Comparison of ENCODE assay signal across 20 cellular contexts in genomic region chr12:27477049-27477448, GRCh38. TPM values are rescaled to one million over a fixed set of nuclear protein-coding genes. Genes with fewer than 3 reads are reported as not detected.
DNase-seq lines count a peak whose midpoint lies in the region; ATAC-seq, FAIRE-seq and TF ChIP-seq lines count a peak whose summit lies in the region.
"Had no signal": no experiment of that assay in that cellular context is flagged by ENCODE, and none has a peak within 500 bp of the region (broad histone marks: within the 10 kb centered on the region; RNA-seq: fewer than 3 reads in every experiment).

No MANE protein-coding gene starts in this region.

- H3K4me3 ChIP-seq in HCT116 (replicated peaks in 1 of 2; ENCODE audit: low read depth in 1 of 2, low read length in 2 of 2) (no peak overlapping the region), HEK293 (ENCODE audit: low read depth, low read length) (no peak overlapping the region), adipocyte (ENCODE audit: low read length) (peak overlapping the region; percentile 34), K562 (no peak overlapping the region)
- H3K4me3 ChIP-seq: GM23338 had no signal

- H3K27ac ChIP-seq in HCT116 (ENCODE audit: low read depth, low read length): no peak overlapping the region
- H3K27ac ChIP-seq in HEK293 (ENCODE audit: extremely low read depth, low read depth, low read length): no peak overlapping the region
- no peak overlapping the region for H3K27ac ChIP-seq in K562 (ENCODE audit: extremely low read depth, low read depth, low read length)

- intact Hi-C loops in HCT116 (cut with micrococcal nuclease): no loop called here
- intact Hi-C loops in K562 (cut with micrococcal nuclease): no loop called here

- no peak for TF ChIP-seq EP300 in K562 (IDR thresholded peaks at IDR 0.05; ENCODE audit: low read length)

- POLR2A ChIA-PET in HCT116 (lab: Charles Lee): no interaction called here
- POLR2A ChIA-PET in HEK293 (lab: Yijun Ruan, JAX): no interaction called here
- POLR2A ChIA-PET in K562 (lab: Yijun Ruan, JAX): no interaction called here

- no peak for DNase-seq in HCT116 (ENCODE audit: low read depth, low spot score)
- no peak for DNase-seq in adipocyte (ENCODE audit: low read depth)
- no peak for DNase-seq in K562 (ENCODE audit: extremely low read depth in 1 of 4, low spot score in 3 of 4)
- no peak for DNase-seq in activated CD4-positive, CD25-positive, alpha-beta regulatory T cell treated with anti-CD3 and anti-CD28 coated beads, Interleukin-2, amount 50 U/mL, for 72 hours
- no peak for DNase-seq in HPDE6-E6E7 (ENCODE audit: extremely low spot score)
- DNase-seq: C1 segment of cervical spinal cord; Calu3; CD4-positive, alpha-beta memory T cell; COR-L47; DMS79; EL; GDM1; H9 had no signal

- H3K4me1 ChIP-seq in HCT116 (ENCODE audit: control insufficient read depth in 1 of 2, insufficient read depth in 2 of 2, low read length in 2 of 2): peaks cover 0 to 9% of the 10 kb centered on the region in 2 experiments; a peak in 3 of 4 replicates
- no peaks in the 10 kb centered on the region for H3K4me1 ChIP-seq in HEK293 (ENCODE audit: control insufficient read depth, insufficient read depth, low read length)
- peaks cover 15% of the 10 kb centered on the region for H3K4me1 ChIP-seq in adipocyte (ENCODE audit: control insufficient read depth, insufficient read depth, low read length)
- no peaks in the 10 kb centered on the region for H3K4me1 ChIP-seq in K562 (replicated peaks in 1 of 2; ENCODE audit: control insufficient read depth in 2 of 2, insufficient read depth in 2 of 2, low read length in 2 of 2)

- no peak for FAIRE-seq in K562 (lab: Jason Lieb, UNC)
- FAIRE-seq: GM12891, GM18507 had no signal

- CTCF ChIA-PET in HCT116 (lab: Charles Lee) (no interaction called here), HEK293 (lab: Yijun Ruan, JAX) (no interaction called here), K562 (lab: Yijun Ruan, JAX; ENCODE audit: low intra/inter-chr PET ratio) (no interaction called here)

- no peaks in the 10 kb centered on the region for H3K9me1 ChIP-seq in K562 (ENCODE audit: control insufficient read depth, insufficient read depth, low read length)

- H3K4me2 ChIP-seq in HCT116 (ENCODE audit: low read length) (no peak overlapping the region), K562 (ENCODE audit: insufficient read depth, low read length) (no peak overlapping the region)
- H3K4me2 ChIP-seq: GM23338 had no signal

- H3K9me3 ChIP-seq in HCT116 (ENCODE audit: control insufficient read depth in 1 of 2, insufficient read depth in 1 of 2, low read depth in 1 of 2, low read length in 2 of 2) (peaks cover 4 to 7% of the 10 kb centered on the region in 2 experiments; a peak in 2 of 4 replicates), HEK293 (ENCODE audit: control insufficient read depth, insufficient read depth, low read depth, low read length) (no peaks in the 10 kb centered on the region), adipocyte (ENCODE audit: control insufficient read depth, low read length) (peaks cover 26% of the 10 kb centered on the region), K562 (replicated peaks; ENCODE audit: control insufficient read depth, insufficient read depth, low read depth, low read length) (no peaks in the 10 kb centered on the region)

- no peaks in the 10 kb centered on the region for H3K36me3 ChIP-seq in HCT116 (ENCODE audit: control insufficient read depth in 1 of 2, insufficient read depth in 2 of 2, low read length in 2 of 2)
- H3K36me3 ChIP-seq in HEK293 (ENCODE audit: control insufficient read depth in 2 of 2, insufficient read depth in 1 of 2, low read length in 2 of 2): no peaks in the 10 kb centered on the region
- no peaks in the 10 kb centered on the region for H3K36me3 ChIP-seq in adipocyte (ENCODE audit: control insufficient read depth, insufficient read depth, low read length, severe bottlenecking)
- no peaks in the 10 kb centered on the region for H3K36me3 ChIP-seq in K562 (ENCODE audit: control insufficient read depth, insufficient read depth, low read length)

- no peak for TF ChIP-seq POLR2A in HCT116 (IDR thresholded peaks at IDR 0.05; ENCODE audit: borderline replicate concordance, extremely low read depth, insufficient read depth, insufficient read length)
- TF ChIP-seq POLR2A in K562 (conservative IDR thresholded peaks at IDR 0.05): no peak

- H3K27me3 ChIP-seq in HCT116 (ENCODE audit: insufficient read depth, low read length): no peaks in the 10 kb centered on the region
- H3K27me3 ChIP-seq in adipocyte (replicated peaks; ENCODE audit: control insufficient read depth, insufficient read depth, low read length): no peaks in the 10 kb centered on the region
- no peaks in the 10 kb centered on the region; a peak in 1 of 5 replicates for H3K27me3 ChIP-seq in K562 (ENCODE audit: control insufficient read depth in 2 of 2, insufficient read depth in 2 of 2, low read length in 2 of 2)

- H4K20me1 ChIP-seq in HCT116 (ENCODE audit: insufficient read depth) (no peaks in the 10 kb centered on the region; the same call in 1 of the 2 replicates), K562 (replicated peaks; ENCODE audit: control insufficient read depth, insufficient read depth, low read length) (no peaks in the 10 kb centered on the region)

- H3K79me2 ChIP-seq in HCT116 (ENCODE audit: insufficient read depth, low read length) (no peaks in the 10 kb centered on the region), K562 (ENCODE audit: control insufficient read depth, insufficient read depth, low read length) (no peaks in the 10 kb centered on the region)

- H2AFZ ChIP-seq in HCT116 (ENCODE audit: low read depth, low read length, poor library complexity, severe bottlenecking) (no peak overlapping the region), K562 (ENCODE audit: low read depth, low read length) (no peak overlapping the region)
- H2AFZ ChIP-seq: GM23338 had no signal

- in situ Hi-C loops in K562 (cut with MboI): no loop called here

- BruUV-seq in HCT116 (replicated peaks; lab: Mats Ljungman, UMichigan) (no TSS peak), K562 (replicated peaks; lab: Mats Ljungman, UMichigan) (no TSS peak)

- no peak for TF ChIP-seq RAD21 in HCT116 (IDR thresholded peaks at IDR 0.05; ENCODE audit: low read depth)
- no peak for TF ChIP-seq RAD21 in K562 (CRISPR knock-in tag; conservative IDR thresholded peaks at IDR 0.05 in 1 of 2, IDR thresholded peaks at IDR 0.05 in 1 of 2)

- H3K9ac ChIP-seq in HCT116 (ENCODE audit: low read length): no peak overlapping the region
- no peak overlapping the region for H3K9ac ChIP-seq in adipocyte (ENCODE audit: low read length)
- H3K9ac ChIP-seq in K562 (ENCODE audit: insufficient read depth in 1 of 2, low read depth in 2 of 2, low read length in 2 of 2): no peak overlapping the region

- no peak for TF ChIP-seq CTCF in HCT116 (IDR thresholded peaks at IDR 0.05 in 2 of 3, conservative IDR thresholded peaks at IDR 0.05 in 1 of 3; ENCODE audit: borderline replicate concordance in 1 of 3, insufficient read depth in 1 of 3, low read depth in 2 of 3, low read length in 2 of 3)
- TF ChIP-seq CTCF in HEK293 (tag by site-specific recombination; IDR thresholded peaks at IDR 0.05): no peak
- no peak for TF ChIP-seq CTCF in K562 (IDR thresholded peaks at IDR 0.05 in 2 of 3, conservative IDR thresholded peaks at IDR 0.05 in 1 of 3; ENCODE audit: insufficient read depth in 2 of 3, low read depth in 1 of 3, low read length in 3 of 3)

- ATAC-seq in HCT116: no peak
- no peak for ATAC-seq in K562
- ATAC-seq: GM23338 had no signal

- H3K9me2 ChIP-seq in HCT116 (ENCODE audit: insufficient read depth): no peaks in the 10 kb centered on the region

- RAD21 ChIA-PET in HCT116 (lab: Charles Lee; ENCODE audit: low non-redundant PET in 1 of 2, low total read pairs in 2 of 2, uncharacterized antibody in 2 of 2, unreplicated experiment in 2 of 2): no interaction called here

RNA-seq across cellular contexts. Expression of gene SMCO2, which starts 30.5 kb away (rescaled TPM):
- total RNA-seq in HCT116 (2021; ENCODE audit: unreplicated experiment) (not detected), K562 (2014; rRNA removed) (not detected in 2 replicates), K562 (2014; rRNA removed; fragmentation: Illumina TruSeq; extraction: Trizol) (not detected in 2 replicates), K562 (2015; rRNA removed; fragmentation: Illumina TruSeq; extraction: Trizol) (not detected in 2 replicates), K562 (2021) (not detected in 2 replicates)
- 0.19 and 0.47 TPM in 2 replicates for polyA plus RNA-seq in HCT116 (2012)
- not detected in 2 replicates for total RNA-seq in K562 (2011; cell fraction: chromatin; rRNA removed; ENCODE audit: low replicate concordance)
- total RNA-seq in K562 (2011; cell fraction: nucleolus; rRNA removed): not detected in 2 replicates
- total RNA-seq in K562 (2011; cell fraction: nucleoplasm; rRNA removed): not detected in 2 replicates
- polyA plus RNA-seq in K562 (2011; rRNA removed) (not detected in 2 replicates), K562 (2014; fragmentation: Illumina TruSeq; extraction: Trizol) (not detected in 2 replicates), K562 (2014; fragmentation: Nextera tagmentation; extraction: Ambion mirVana) (not detected), K562 (2014; rRNA removed) (not detected in 2 replicates)
- polyA plus RNA-seq in K562 (2011; cell fraction: cytosol; rRNA removed): not detected in 2 replicates
- not detected in 2 replicates for polyA plus RNA-seq in K562 (2011; cell fraction: nucleus; rRNA removed)
- not detected in 2 replicates for polyA plus RNA-seq in K562 (2012)
- polyA minus RNA-seq in K562 (2011; rRNA and poly(A)+ RNA removed): not detected in 2 replicates
- polyA minus RNA-seq in K562 (2011; cell fraction: cytosol; rRNA and poly(A)+ RNA removed): not detected in 2 replicates
- polyA minus RNA-seq in K562 (2011; cell fraction: nucleus; rRNA and poly(A)+ RNA removed): not detected in 2 replicates
- total RNA-seq: A172; A673; CD4-positive, alpha-beta memory T cell; GM23338; H4 had no signal
- polyA plus RNA-seq: CD4-positive, alpha-beta memory T cell had no signal

RNA-seq across cellular contexts. Expression of gene PPFIBP1, which starts 47.0 kb away (rescaled TPM):
- total RNA-seq in HCT116 (2021; ENCODE audit: unreplicated experiment) (102 TPM), K562 (2014; rRNA removed) (2.9 and 3.5 TPM in 2 replicates), K562 (2014; rRNA removed; fragmentation: Illumina TruSeq; extraction: Trizol) (2.2 TPM in 2 replicates), K562 (2015; rRNA removed; fragmentation: Illumina TruSeq; extraction: Trizol) (1.8 and 1.9 TPM in 2 replicates), K562 (2021) (3.5 and 3.6 TPM in 2 replicates)
- 33.8 and 36.6 TPM in 2 replicates for polyA plus RNA-seq in HCT116 (2012)
- 6.9 and 13.8 TPM in 2 replicates for total RNA-seq in K562 (2011; cell fraction: chromatin; rRNA removed; ENCODE audit: low replicate concordance)
- 2.0 and 3.2 TPM in 2 replicates for total RNA-seq in K562 (2011; cell fraction: nucleolus; rRNA removed)
- total RNA-seq in K562 (2011; cell fraction: nucleoplasm; rRNA removed): 5.1 and 5.3 TPM in 2 replicates
- polyA plus RNA-seq in K562 (2011; rRNA removed) (0.95 and 2.9 TPM in 2 replicates), K562 (2014; fragmentation: Illumina TruSeq; extraction: Trizol) (1.7 and 1.8 TPM in 2 replicates), K562 (2014; fragmentation: Nextera tagmentation; extraction: Ambion mirVana) (under 1 TPM; 0.46 to 0.59 TPM), K562 (2014; rRNA removed) (1.2 and 2.9 TPM in 2 replicates)
- 0.47 and 0.78 TPM in 2 replicates for polyA plus RNA-seq in K562 (2011; cell fraction: cytosol; rRNA removed)
- 1.4 and 3.0 TPM in 2 replicates for polyA plus RNA-seq in K562 (2011; cell fraction: nucleus; rRNA removed)
- polyA plus RNA-seq in K562 (2012): 1.9 and 2.0 TPM in 2 replicates
- 4.5 and 4.7 TPM in 2 replicates for polyA minus RNA-seq in K562 (2011; rRNA and poly(A)+ RNA removed)
- polyA minus RNA-seq in K562 (2011; cell fraction: cytosol; rRNA and poly(A)+ RNA removed): 0.55 and 1.7 TPM in 2 replicates
- 3.9 and 4.2 TPM in 2 replicates for polyA minus RNA-seq in K562 (2011; cell fraction: nucleus; rRNA and poly(A)+ RNA removed)
